Comparison of ENCODE assay signal across 8 cellular contexts in the genomic region with DNA sequence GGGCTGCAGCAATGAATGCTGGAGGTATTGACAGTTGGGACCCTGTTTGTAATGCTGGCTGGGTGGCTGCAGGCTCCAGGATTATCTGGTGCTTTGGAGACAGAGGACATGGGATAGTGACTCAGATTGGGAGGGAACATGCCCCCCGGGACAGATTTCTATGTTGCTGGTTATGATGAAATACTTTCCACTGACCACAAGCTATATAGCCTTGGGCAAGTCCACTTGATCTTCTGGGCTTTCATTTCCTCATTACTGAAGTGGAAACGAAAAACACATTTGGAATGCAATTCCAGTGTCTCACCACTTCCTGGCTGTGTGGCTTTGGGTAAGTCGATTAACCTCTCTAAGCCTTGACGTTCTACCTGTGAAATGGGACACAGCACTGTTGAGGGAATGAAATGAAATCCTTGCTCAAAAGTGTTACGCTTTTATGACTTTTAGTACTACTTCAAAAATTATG. TPM values are rescaled to one million over a fixed set of nuclear protein-coding genes. Genes with fewer than 3 reads are reported as not detected.
DNase-seq lines count a peak whose midpoint lies in the region; ATAC-seq and TF ChIP-seq lines count a peak whose summit lies in the region.

No MANE protein-coding gene starts in this region.

- H3K9me3 ChIP-seq in Caco-2 (no peaks in the 10 kb centered on the region; the same call in 1 of the 2 replicates), osteoblast (ENCODE audit: low read depth, low read length) (no peaks in the 10 kb centered on the region)

- H3K4me3 Mint-ChIP-seq in Caco-2 (ENCODE audit: unreplicated experiment): no peak overlapping the region

- BruUV-seq in Caco-2 (replicated peaks; lab: Mats Ljungman, UMichigan): no TSS peak

- no peaks in the 10 kb centered on the region for H3K79me2 ChIP-seq in osteoblast (ENCODE audit: insufficient read depth, low read length)

- H3K36me3 ChIP-seq in Caco-2 (ENCODE audit: control insufficient read depth, insufficient read depth, low read length) (no peaks in the 10 kb centered on the region), osteoblast (ENCODE audit: insufficient read depth, low read length) (no peaks in the 10 kb centered on the region)

- no peaks in the 10 kb centered on the region for H3K4me1 Mint-ChIP-seq in Caco-2 (ENCODE audit: low read depth, unreplicated experiment)

- CTCF ChIA-PET in Caco-2 (lab: Charles Lee): no interaction called here

- ATAC-seq in HG02588 (IDR thresholded peaks at IDR 0.05; ENCODE audit: unreplicated experiment) (peak; percentile 56), GM21576 (IDR thresholded peaks at IDR 0.05; ENCODE audit: unreplicated experiment) (no peak)

- H3K27me3 Mint-ChIP-seq in Caco-2 (ENCODE audit: insufficient read depth, unreplicated experiment): no peaks in the 10 kb centered on the region

- no peak overlapping the region for H2AFZ ChIP-seq in osteoblast (ENCODE audit: low read length)

- POLR2A ChIA-PET in Caco-2 (lab: Charles Lee): no interaction called here

- intact Hi-C loops in Caco-2 (cut with micrococcal nuclease; ENCODE audit: unreplicated experiment): no loop called here

- TF ChIP-seq CTCF in Caco-2 (IDR thresholded peaks at IDR 0.05; ENCODE audit: insufficient read depth in 1 of 2, low read depth in 1 of 2, low read length in 1 of 2, severe bottlenecking in 1 of 2, unreplicated experiment in 1 of 2): no peak
- no peak for TF ChIP-seq CTCF in osteoblast (IDR thresholded peaks at IDR 0.05; ENCODE audit: extremely low read depth, low read depth, low read length)

- no peaks in the 10 kb centered on the region for H3K36me3 Mint-ChIP-seq in Caco-2 (ENCODE audit: insufficient read depth, unreplicated experiment)

- H3K4me3 ChIP-seq in Caco-2 (ENCODE audit: low read depth, low read length): no peak overlapping the region
- no peak overlapping the region for H3K4me3 ChIP-seq in osteoblast (ENCODE audit: insufficient read depth, low read length)

- DNase-seq in Caco-2: peak; percentile 48 to 58
- peak; percentile 99 for DNase-seq in RPMI7951 (ENCODE audit: low read depth)
- peak; percentile 78 for DNase-seq in epidermal melanocyte (ENCODE audit: insufficient read length, low spot score)
- peak; percentile 96 for DNase-seq in osteoblast (ENCODE audit: insufficient read length, low spot score, missing footprints)
- DNase-seq in stimulated activated naive CD4-positive, alpha-beta T cell (lab: John Stamatoyannopoulos, UW): no peak
- no peak for DNase-seq in SHP77 treated with DMSO at 0.1 percent for 48 hours (lab: John Stamatoyannopoulos, UW)

- H4K20me1 ChIP-seq in osteoblast (ENCODE audit: insufficient read depth, low read length): no peaks in the 10 kb centered on the region

- H3K27ac ChIP-seq in osteoblast (ENCODE audit: low read depth, low read length): peak overlapping the region; percentile 95

- H3K27ac Mint-ChIP-seq in Caco-2 (ENCODE audit: unreplicated experiment): no peak overlapping the region

- H3K4me2 ChIP-seq in osteoblast (ENCODE audit: insufficient read depth, low read length): peak overlapping the region; percentile 41

- 0 out of 2 replicates have a peak, but pooled peaks cover 4% of the 10 kb centered on the region for H3K4me1 ChIP-seq in Caco-2
- H3K4me1 ChIP-seq in osteoblast (ENCODE audit: insufficient read depth, low read length): peaks cover 40% of the 10 kb centered on the region

- H3K27me3 ChIP-seq in Caco-2 (replicated peaks; ENCODE audit: control insufficient read depth, insufficient read depth, low read length) (no peaks in the 10 kb centered on the region), osteoblast (ENCODE audit: insufficient read depth, low read length) (no peaks in the 10 kb centered on the region)

- H3K9me3 Mint-ChIP-seq in Caco-2 (ENCODE audit: unreplicated experiment): no peaks in the 10 kb centered on the region

RNA-seq across cellular contexts. Expression of gene TPCN1, which starts 6.3 kb away (rescaled TPM):
- total RNA-seq in Caco-2 (2022) (54.4 and 55.9 TPM in 2 replicates), osteoblast (25.7 and 28.9 TPM in 2 replicates)
- total RNA-seq in RPMI7951 (2014; rRNA removed; shearing (Covaris generic)): 30.4 and 38.6 TPM in 2 replicates

RNA-seq across cellular contexts. Expression of gene RITA1, which starts 29.4 kb away (rescaled TPM):
- total RNA-seq in Caco-2 (2022): 32.7 and 33.6 TPM in 2 replicates
- total RNA-seq in RPMI7951 (2014; rRNA removed; shearing (Covaris generic)): 39.5 and 43.0 TPM in 2 replicates
- 20.0 and 22.4 TPM in 2 replicates for total RNA-seq in osteoblast

RNA-seq across cellular contexts. Expression of gene DDX54, which starts 29.7 kb away (rescaled TPM):
- total RNA-seq in Caco-2 (2022) (101 and 110 TPM in 2 replicates), osteoblast (40.2 and 49.5 TPM in 2 replicates)
- 17.2 and 20.7 TPM in 2 replicates for total RNA-seq in RPMI7951 (2014; rRNA removed; shearing (Covaris generic))

Comparison
In these comparisons a context has a peak if more than half of its experiments do, and no peak if none do; other contexts are left out.
1. DNase-seq: peak in Caco-2 (2 of 2), RPMI7951 (single experiment), epidermal melanocyte (single experiment) and osteoblast (single experiment); none in stimulated activated naive CD4-positive, alpha-beta T cell (0 of 6) and SHP77 treated with DMSO at 0.1 percent for 48 hours (single experiment).